ENCODE assay signal across 1 cellular context in the genomic region with DNA sequence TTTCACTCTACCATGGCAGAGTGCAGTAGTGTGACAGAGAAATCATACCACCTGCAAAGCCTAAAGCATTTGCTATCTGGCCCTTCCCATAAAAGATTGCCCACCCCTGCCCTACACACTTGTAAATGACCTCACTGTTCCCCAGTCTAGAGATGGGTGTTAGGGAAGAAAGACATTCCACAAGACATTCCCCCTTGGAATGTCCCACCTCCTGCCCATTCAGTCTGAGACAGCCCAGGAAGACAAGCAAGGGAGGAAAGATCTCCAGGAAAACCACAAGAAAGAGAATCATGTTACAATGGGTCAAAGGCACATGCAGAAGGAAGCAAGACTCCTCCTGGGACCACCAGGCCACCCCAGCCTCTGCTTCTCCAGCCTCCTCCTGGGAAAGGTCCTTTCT.
TF ChIP-seq lines count a peak whose summit lies in the region.

No MANE protein-coding gene starts in this region.

TF ChIP-seq in GM23338, 12 proteins besides CTCF, POLR2A, EP300 and RAD21 (continued from another document):
- TF ChIP-seq, protein P1, sequence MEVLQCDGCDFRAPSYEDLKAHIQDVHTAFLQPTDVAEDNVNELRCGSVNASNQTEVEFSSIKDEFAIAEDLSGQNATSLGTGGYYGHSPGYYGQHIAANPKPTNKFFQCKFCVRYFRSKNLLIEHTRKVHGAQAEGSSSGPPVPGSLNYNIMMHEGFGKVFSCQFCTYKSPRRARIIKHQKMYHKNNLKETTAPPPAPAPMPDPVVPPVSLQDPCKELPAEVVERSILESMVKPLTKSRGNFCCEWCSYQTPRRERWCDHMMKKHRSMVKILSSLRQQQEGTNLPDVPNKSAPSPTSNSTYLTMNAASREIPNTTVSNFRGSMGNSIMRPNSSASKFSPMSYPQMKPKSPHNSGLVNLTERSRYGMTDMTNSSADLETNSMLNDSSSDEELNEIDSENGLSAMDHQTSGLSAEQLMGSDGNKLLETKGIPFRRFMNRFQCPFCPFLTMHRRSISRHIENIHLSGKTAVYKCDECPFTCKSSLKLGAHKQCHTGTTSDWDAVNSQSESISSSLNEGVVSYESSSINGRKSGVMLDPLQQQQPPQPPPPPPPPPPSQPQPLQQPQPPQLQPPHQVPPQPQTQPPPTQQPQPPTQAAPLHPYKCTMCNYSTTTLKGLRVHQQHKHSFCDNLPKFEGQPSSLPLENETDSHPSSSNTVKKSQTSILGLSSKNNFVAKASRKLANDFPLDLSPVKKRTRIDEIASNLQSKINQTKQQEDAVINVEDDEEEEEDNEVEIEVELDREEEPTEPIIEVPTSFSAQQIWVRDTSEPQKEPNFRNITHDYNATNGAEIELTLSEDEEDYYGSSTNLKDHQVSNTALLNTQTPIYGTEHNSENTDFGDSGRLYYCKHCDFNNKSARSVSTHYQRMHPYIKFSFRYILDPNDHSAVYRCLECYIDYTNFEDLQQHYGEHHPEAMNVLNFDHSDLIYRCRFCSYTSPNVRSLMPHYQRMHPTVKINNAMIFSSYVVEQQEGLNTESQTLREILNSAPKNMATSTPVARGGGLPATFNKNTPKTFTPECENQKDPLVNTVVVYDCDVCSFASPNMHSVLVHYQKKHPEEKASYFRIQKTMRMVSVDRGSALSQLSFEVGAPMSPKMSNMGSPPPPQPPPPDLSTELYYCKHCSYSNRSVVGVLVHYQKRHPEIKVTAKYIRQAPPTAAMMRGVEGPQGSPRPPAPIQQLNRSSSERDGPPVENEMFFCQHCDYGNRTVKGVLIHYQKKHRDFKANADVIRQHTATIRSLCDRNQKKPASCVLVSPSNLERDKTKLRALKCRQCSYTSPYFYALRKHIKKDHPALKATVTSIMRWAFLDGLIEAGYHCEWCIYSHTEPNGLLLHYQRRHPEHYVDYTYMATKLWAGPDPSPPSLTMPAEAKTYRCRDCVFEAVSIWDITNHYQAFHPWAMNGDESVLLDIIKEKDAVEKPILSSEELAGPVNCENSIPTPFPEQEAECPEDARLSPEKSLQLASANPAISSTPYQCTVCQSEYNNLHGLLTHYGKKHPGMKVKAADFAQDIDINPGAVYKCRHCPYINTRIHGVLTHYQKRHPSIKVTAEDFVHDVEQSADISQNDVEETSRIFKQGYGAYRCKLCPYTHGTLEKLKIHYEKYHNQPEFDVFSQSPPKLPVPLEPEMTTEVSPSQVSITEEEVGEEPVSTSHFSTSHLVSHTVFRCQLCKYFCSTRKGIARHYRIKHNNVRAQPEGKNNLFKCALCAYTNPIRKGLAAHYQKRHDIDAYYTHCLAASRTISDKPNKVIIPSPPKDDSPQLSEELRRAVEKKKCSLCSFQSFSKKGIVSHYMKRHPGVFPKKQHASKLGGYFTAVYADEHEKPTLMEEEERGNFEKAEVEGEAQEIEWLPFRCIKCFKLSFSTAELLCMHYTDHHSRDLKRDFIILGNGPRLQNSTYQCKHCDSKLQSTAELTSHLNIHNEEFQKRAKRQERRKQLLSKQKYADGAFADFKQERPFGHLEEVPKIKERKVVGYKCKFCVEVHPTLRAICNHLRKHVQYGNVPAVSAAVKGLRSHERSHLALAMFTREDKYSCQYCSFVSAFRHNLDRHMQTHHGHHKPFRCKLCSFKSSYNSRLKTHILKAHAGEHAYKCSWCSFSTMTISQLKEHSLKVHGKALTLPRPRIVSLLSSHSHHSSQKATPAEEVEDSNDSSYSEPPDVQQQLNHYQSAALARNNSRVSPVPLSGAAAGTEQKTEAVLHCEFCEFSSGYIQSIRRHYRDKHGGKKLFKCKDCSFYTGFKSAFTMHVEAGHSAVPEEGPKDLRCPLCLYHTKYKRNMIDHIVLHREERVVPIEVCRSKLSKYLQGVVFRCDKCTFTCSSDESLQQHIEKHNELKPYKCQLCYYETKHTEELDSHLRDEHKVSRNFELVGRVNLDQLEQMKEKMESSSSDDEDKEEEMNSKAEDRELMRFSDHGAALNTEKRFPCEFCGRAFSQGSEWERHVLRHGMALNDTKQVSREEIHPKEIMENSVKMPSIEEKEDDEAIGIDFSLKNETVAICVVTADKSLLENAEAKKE (CRISPR knock-in tag; IDR thresholded peaks at IDR 0.05), result no peak
- TF ChIP-seq EZH2phosphoT487 (IDR thresholded peaks at IDR 0.05; ENCODE audit: unreplicated experiment), result no peak
- TF ChIP-seq POLR2AphosphoS5 (IDR thresholded peaks at IDR 0.05; ENCODE audit: low read depth), result no peak
- TF ChIP-seq ZNF331 (CRISPR knock-in tag; IDR thresholded peaks at IDR 0.05; ENCODE audit: low read depth), result no peak
